Comparison of ENCODE assay signal across 8 cellular contexts in the genomic region with DNA sequence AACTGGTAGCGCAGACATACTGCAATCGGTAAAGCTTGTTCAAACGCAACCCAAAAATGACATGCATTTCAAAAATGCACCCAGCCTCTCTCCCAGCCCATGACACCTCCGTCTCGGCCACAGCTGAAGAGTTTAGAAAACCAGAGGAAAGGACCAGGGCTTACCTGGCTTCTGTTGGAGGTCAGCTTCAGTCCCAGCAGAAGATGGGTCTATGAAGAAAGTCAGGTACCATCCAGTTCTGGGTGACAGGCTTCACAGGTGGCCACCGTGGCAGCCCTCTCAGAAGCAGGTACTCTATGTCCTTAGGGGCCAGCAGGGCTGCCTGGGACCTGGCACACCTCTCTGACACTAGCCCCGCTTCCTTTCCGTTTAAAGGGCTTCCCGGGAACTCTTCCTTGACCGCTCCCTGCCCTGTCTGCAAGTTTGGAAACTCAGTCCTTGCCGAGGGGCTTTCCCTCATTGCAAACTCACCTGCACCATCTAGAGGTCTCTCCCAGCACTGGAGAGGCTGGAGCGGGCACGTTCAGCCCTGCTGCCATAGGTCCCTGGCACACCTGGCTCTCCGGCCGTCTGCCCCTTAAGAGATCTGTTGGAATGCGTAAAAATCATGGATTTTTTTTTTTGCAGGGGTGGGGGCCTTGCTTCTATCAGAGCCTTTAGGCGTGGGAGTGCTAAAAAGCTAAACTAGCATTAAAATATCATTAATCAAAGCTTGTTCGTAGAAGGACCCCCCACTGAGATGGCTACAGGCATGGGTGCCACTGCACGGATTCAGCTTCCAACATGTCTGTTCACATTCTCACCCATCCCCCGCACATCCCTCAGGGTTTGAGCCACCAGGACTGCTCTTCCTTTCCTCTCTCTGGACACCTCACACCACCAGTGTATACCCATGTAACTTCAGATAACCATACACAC. TPM values are rescaled to one million over a fixed set of nuclear protein-coding genes. Genes with fewer than 3 reads are reported as not detected.
DNase-seq lines count a peak whose midpoint lies in the region; ATAC-seq, FAIRE-seq and TF ChIP-seq lines count a peak whose summit lies in the region.

A gene (minus strand): TSS at position 425 of the 918 bp plus-strand sequence. CDS start 58,206 bp downstream, outside the sequence.

- H3K36me3 ChIP-seq in endothelial cell of umbilical vein (ENCODE audit: control insufficient read depth in 2 of 2, extremely low read depth in 1 of 2, insufficient read depth in 2 of 2, low read length in 2 of 2): no peaks in the 10 kb centered on the region
- no peaks in the 10 kb centered on the region for H3K36me3 ChIP-seq in ascending aorta

- no peak within 1 kb of the TSS for H3K27ac Mint-ChIP-seq in activated CD8-positive, alpha-beta T cell treated with anti-CD3 and anti-CD28 coated beads, Interleukin-2, amount 10 ng/mL, durations not matched to agents 7 days and 5 days
- peak within 1 kb of the TSS; percentile 74 to 93 (median 89) for H3K27ac Mint-ChIP-seq in naive thymus-derived CD8-positive, alpha-beta T cell

- no peak within 1 kb of the TSS for H3K9ac ChIP-seq in endothelial cell of umbilical vein (replicated peaks; ENCODE audit: extremely low read depth, insufficient read depth, low read length)

- peaks cover 18% of the 10 kb centered on the region for H3K4me1 Mint-ChIP-seq in activated CD8-positive, alpha-beta T cell treated with anti-CD3 and anti-CD28 coated beads, Interleukin-2, amount 10 ng/mL, durations not matched to agents 7 days and 5 days (ENCODE audit: low read depth)
- peaks cover 27 to 72% (median 58%) of the 10 kb centered on the region in 4 donors for H3K4me1 Mint-ChIP-seq in naive thymus-derived CD8-positive, alpha-beta T cell

- TF ChIP-seq CTCF in GM12872 (IDR thresholded peaks at IDR 0.05; ENCODE audit: insufficient read depth, low read depth, low read length): peak; percentile 56
- peak in 1 of 2 donors; percentile 51 for TF ChIP-seq CTCF in endothelial cell of umbilical vein (IDR thresholded peaks at IDR 0.05; ENCODE audit: extremely low read depth in 1 of 2, insufficient read depth in 1 of 2, low read depth in 1 of 2, low read length in 2 of 2)
- TF ChIP-seq CTCF in ascending aorta (IDR thresholded peaks at IDR 0.05): peak in 1 of 3 experiments; percentile 29

- no peaks in the 10 kb centered on the region for H3K79me2 ChIP-seq in endothelial cell of umbilical vein (ENCODE audit: control insufficient read depth, insufficient read depth, low read length)

- no TSS peak for BruUV-seq in endothelial cell of umbilical vein (replicated peaks; lab: Mats Ljungman, UMichigan)

- H4K20me1 ChIP-seq in endothelial cell of umbilical vein (replicated peaks; ENCODE audit: control insufficient read depth, extremely low read depth, insufficient read depth, low read length): no peaks in the 10 kb centered on the region

- H3K4me1 ChIP-seq in endothelial cell of umbilical vein (ENCODE audit: control insufficient read depth, extremely low read depth, insufficient read depth, low read length) (no peaks in the 10 kb centered on the region), ascending aorta (no peaks in the 10 kb centered on the region)

- H3K9me1 ChIP-seq in endothelial cell of umbilical vein (replicated peaks; ENCODE audit: control insufficient read depth, extremely low read depth, insufficient read depth, low read length): no peaks in the 10 kb centered on the region

- H3K27me3 ChIP-seq in endothelial cell of umbilical vein (ENCODE audit: control insufficient read depth in 2 of 2, insufficient read depth in 2 of 2, low read length in 2 of 2): peaks cover 8 to 13% of the 10 kb centered on the region in 2 experiments
- no peaks in the 10 kb centered on the region for H3K27me3 ChIP-seq in ascending aorta

- no peak for FAIRE-seq in endothelial cell of umbilical vein (lab: Jason Lieb, UNC)

- CTCF ChIA-PET in activated CD8-positive, alpha-beta T cell treated with anti-CD3 and anti-CD28 coated beads, Interleukin-2, amount 10 ng/mL, durations not matched to agents 7 days and 5 days (lab: Charles Lee): interaction anchor here (0.9 to 7.0 kb wide), 10 partner anchors 11 to 522 kb away, joined by 3 to 42 read pairs (median 6); no protein-coding TSS in a partner anchor
- CTCF ChIA-PET in endothelial cell of umbilical vein (lab: Charles Lee): interaction anchor here (1.5 kb wide), 1 partner anchor 13 kb away, joined by 5 read pairs; no protein-coding TSS in a partner anchor

- H3K27me3 Mint-ChIP-seq in activated CD8-positive, alpha-beta T cell treated with anti-CD3 and anti-CD28 coated beads, Interleukin-2, amount 10 ng/mL, durations not matched to agents 7 days and 5 days (ENCODE audit: low read depth): peaks cover 2% of the 10 kb centered on the region
- no peaks in the 10 kb centered on the region for H3K27me3 Mint-ChIP-seq in naive thymus-derived CD8-positive, alpha-beta T cell

- no peak within 1 kb of the TSS for H3K4me3 Mint-ChIP-seq in activated CD8-positive, alpha-beta T cell treated with anti-CD3 and anti-CD28 coated beads, Interleukin-2, amount 10 ng/mL, durations not matched to agents 7 days and 5 days
- H3K4me3 Mint-ChIP-seq in naive thymus-derived CD8-positive, alpha-beta T cell: peak within 1 kb of the TSS; percentile 78 to 96 (median 88)

- no peaks in the 10 kb centered on the region for H3K36me3 Mint-ChIP-seq in activated CD8-positive, alpha-beta T cell treated with anti-CD3 and anti-CD28 coated beads, Interleukin-2, amount 10 ng/mL, durations not matched to agents 7 days and 5 days (ENCODE audit: low read depth)
- no peaks in the 10 kb centered on the region for H3K36me3 Mint-ChIP-seq in naive thymus-derived CD8-positive, alpha-beta T cell

- no peak within 1 kb of the TSS for H3K27ac ChIP-seq in endothelial cell of umbilical vein (ENCODE audit: insufficient read depth, low read depth, low read length)
- no peak within 1 kb of the TSS for H3K27ac ChIP-seq in ascending aorta

- no peak within 1 kb of the TSS for H2AFZ ChIP-seq in endothelial cell of umbilical vein (ENCODE audit: low read depth, low read length)

- no peak within 1 kb of the TSS for H3K4me2 ChIP-seq in endothelial cell of umbilical vein (ENCODE audit: insufficient read depth, low read length)

- peak; percentile 26 for DNase-seq in NCI-H1694 treated with DMSO at 0.1 percent for 48 hours (lab: John Stamatoyannopoulos, UW)
- DNase-seq in activated CD8-positive, alpha-beta T cell treated with anti-CD3 and anti-CD28 coated beads, Interleukin-2, amount 10 ng/mL, durations not matched to agents 7 days and 5 days: peak; percentile 42
- peak; percentile 18 for DNase-seq in endothelial cell of umbilical vein (ENCODE audit: low read depth, low spot score)
- DNase-seq in naive thymus-derived CD8-positive, alpha-beta T cell: peak; percentile 27 to 74 (median 50)
- no peak for DNase-seq in ascending aorta (ENCODE audit: low spot score in 2 of 2)
- DNase-seq in OCI-M1 (lab: John Stamatoyannopoulos, UW): no peak

- POLR2A ChIA-PET in activated CD8-positive, alpha-beta T cell treated with anti-CD3 and anti-CD28 coated beads, Interleukin-2, amount 10 ng/mL, durations not matched to agents 7 days and 5 days (lab: Charles Lee): no interaction called here
- POLR2A ChIA-PET in endothelial cell of umbilical vein (lab: Charles Lee): interaction anchor here (0.5 kb wide), 1 partner anchor 24 kb away, joined by 3 read pairs; no protein-coding TSS in a partner anchor
- POLR2A ChIA-PET in naive thymus-derived CD8-positive, alpha-beta T cell (lab: Charles Lee): interaction anchor here (0.7 to 2.3 kb wide), 10 partner anchors 9 to 115 kb away, joined by 3 to 32 read pairs (median 4); no protein-coding TSS in a partner anchor

- H3K9me3 ChIP-seq in endothelial cell of umbilical vein (replicated peaks; ENCODE audit: control insufficient read depth, insufficient read depth, low read length): no peaks in the 10 kb centered on the region
- no peaks in the 10 kb centered on the region for H3K9me3 ChIP-seq in ascending aorta

- ATAC-seq in activated CD8-positive, alpha-beta T cell treated with anti-CD3 and anti-CD28 coated beads, Interleukin-2, amount 10 ng/mL, durations not matched to agents 7 days and 5 days: peak; percentile 79
- peak; percentile 72 to 82 for ATAC-seq in naive thymus-derived CD8-positive, alpha-beta T cell
- no peak for ATAC-seq in HG02623 (IDR thresholded peaks at IDR 0.05; ENCODE audit: unreplicated experiment)

- dilution Hi-C loops in endothelial cell of umbilical vein (cut with MboI; ENCODE audit: extremely low pct_ligation_motif_present, low sequenced_read_pairs): no loop called here

- H3K4me3 ChIP-seq in endothelial cell of umbilical vein (replicated peaks in 1 of 3; ENCODE audit: insufficient read depth in 1 of 3, low read depth in 1 of 3, low read length in 3 of 3): no peak within 1 kb of the TSS
- no peak within 1 kb of the TSS for H3K4me3 ChIP-seq in ascending aorta

- TF ChIP-seq POLR2A in endothelial cell of umbilical vein (IDR thresholded peaks at IDR 0.05; ENCODE audit: low read depth, low read length): no peak

- H3K9me3 Mint-ChIP-seq in activated CD8-positive, alpha-beta T cell treated with anti-CD3 and anti-CD28 coated beads, Interleukin-2, amount 10 ng/mL, durations not matched to agents 7 days and 5 days (ENCODE audit: insufficient read depth): no peaks in the 10 kb centered on the region
- H3K9me3 Mint-ChIP-seq in naive thymus-derived CD8-positive, alpha-beta T cell: no peaks in the 10 kb centered on the region

- intact Hi-C loops in endothelial cell of umbilical vein (cut with micrococcal nuclease) (no loop called here), ascending aorta (cut with DNase I) (no loop called here)

TF ChIP-seq in endothelial cell of umbilical vein, 7 proteins besides CTCF, POLR2A, EP300 and RAD21 (continues in another document):
- TF ChIP-seq POLR2AphosphoS5 (IDR thresholded peaks at IDR 0.05; ENCODE audit: insufficient read depth, low read depth, low read length) (no peak), EZH2 (IDR thresholded peaks at IDR 0.05; ENCODE audit: borderline replicate concordance, low read depth, low read length, severe bottlenecking) (peak; percentile 14)

RNA-seq across cellular contexts. Expression of the gene that starts here (rescaled TPM):
- total RNA-seq in activated CD8-positive, alpha-beta T cell treated with anti-CD3 and anti-CD28 coated beads, Interleukin-2, amount 10 ng/mL, durations not matched to agents 7 days and 5 days: not detected
- total RNA-seq in endothelial cell of umbilical vein: not detected in 2 replicates
- not detected in 2 replicates for polyA plus RNA-seq in endothelial cell of umbilical vein
- not detected in 2 replicates for polyA plus RNA-seq in endothelial cell of umbilical vein (2011; cell fraction: cytosol; rRNA removed)
- not detected in 2 replicates for polyA plus RNA-seq in endothelial cell of umbilical vein (2011; cell fraction: nucleus; rRNA removed)
- polyA plus RNA-seq in endothelial cell of umbilical vein (2012): not detected in 2 replicates
- not detected in 2 replicates for polyA minus RNA-seq in endothelial cell of umbilical vein
- not detected for polyA minus RNA-seq in endothelial cell of umbilical vein (2011; cell fraction: cytosol; rRNA and poly(A)+ RNA removed)
- polyA minus RNA-seq in endothelial cell of umbilical vein (2011; cell fraction: nucleus; rRNA and poly(A)+ RNA removed): not detected in 2 replicates
- 10 to 100 TPM; 10.5 to 10.6 TPM for total RNA-seq in naive thymus-derived CD8-positive, alpha-beta T cell
- polyA plus RNA-seq in naive thymus-derived CD8-positive, alpha-beta T cell: 10 to 100 TPM in 1 of 3 donors, 1 to 10 TPM in 2; 2.8 to 11.8 (median 5.4) TPM
- not detected for total RNA-seq in ascending aorta

Comparison
In these comparisons a context has a peak if more than half of its experiments do, and no peak if none do; other contexts are left out.
1. RNA of the gene that starts here (total RNA-seq): 10.5 to 10.6 TPM in naive thymus-derived CD8-positive, alpha-beta T cell; not detected in activated CD8-positive, alpha-beta T cell treated with anti-CD3 and anti-CD28 coated beads, Interleukin-2, amount 10 ng/mL, durations not matched to agents 7 days and 5 days, not detected in endothelial cell of umbilical vein and not detected in ascending aorta (single experiment); every median in the first group is over 10 times any median in the second.
2. Peak in DNase-seq and ATAC-seq in activated CD8-positive, alpha-beta T cell treated with anti-CD3 and anti-CD28 coated beads, Interleukin-2, amount 10 ng/mL, durations not matched to agents 7 days and 5 days; RNA of the gene not detected or under 1 TPM.
3. Peak in DNase-seq in endothelial cell of umbilical vein; RNA of the gene not detected or under 1 TPM.
4. DNase-seq: peak in NCI-H1694 treated with DMSO at 0.1 percent for 48 hours (single experiment) and naive thymus-derived CD8-positive, alpha-beta T cell (10 of 10); none in ascending aorta (0 of 2) and OCI-M1 (single experiment).